In the genomic region with DNA sequence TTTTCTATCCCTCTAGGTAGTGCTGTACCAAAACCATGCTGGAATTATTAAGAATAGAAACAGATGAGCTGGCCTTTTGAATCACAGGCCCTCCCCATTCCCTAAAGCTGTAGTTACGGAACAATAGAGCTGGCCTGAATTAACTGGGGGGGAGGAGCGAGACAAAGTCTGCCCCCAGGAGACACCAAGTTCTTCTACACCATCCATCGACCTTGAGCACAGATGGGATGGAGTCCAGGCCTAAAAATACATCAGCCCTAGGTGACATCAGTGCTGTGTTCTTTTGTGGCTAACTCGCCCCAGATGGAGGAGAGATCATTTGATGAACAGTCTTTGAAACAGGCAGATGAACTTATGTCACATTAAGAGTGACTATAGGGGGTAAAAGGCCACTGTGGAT, we compare ENCODE assay signal across 23 cellular contexts. TPM values are rescaled to one million over a fixed set of nuclear protein-coding genes. Genes with fewer than 3 reads are reported as not detected.
"Had no signal": no experiment of that assay in that cellular context is flagged by ENCODE, and none has a peak within 500 bp of the region (broad histone marks: within the 10 kb centered on the region; RNA-seq: fewer than 3 reads in every experiment).

No MANE protein-coding gene starts in this region.

- ATAC-seq: activated CD4-positive, CD25-positive, alpha-beta regulatory T cell treated with anti-CD3 and anti-CD28 coated beads, Interleukin-2, amount 50 U/mL, for 24 hours; activated T-cell treated with anti-CD3 and anti-CD28 coated beads, Interleukin-2, amount 50 U/mL, for 72 hours; left lobe of liver; natural killer cell had no signal

- H3K36me3 Mint-ChIP-seq: activated naive CD4-positive, alpha-beta T cell treated with anti-CD3 and anti-CD28 coated beads, Interleukin-2, amount 10 ng/mL, durations not matched to agents 7 days and 5 days; brain; mesothelial cell of epicardium; natural killer cell had no signal

- H3K4me3 Mint-ChIP-seq: activated CD4-positive, alpha-beta memory T cell treated with anti-CD3 and anti-CD28 coated beads, Interleukin-2, amount 10 ng/mL, durations not matched to agents 7 days and 5 days; activated CD4-positive, alpha-beta T cell treated with anti-CD3 and anti-CD28 coated beads, Interleukin-2, amount 10 ng/mL, durations not matched to agents 24 days and 14 days; activated naive CD4-positive, alpha-beta T cell treated with anti-CD3 and anti-CD28 coated beads, Interleukin-2, amount 10 ng/mL, durations not matched to agents 7 days and 5 days; activated T-cell treated with anti-CD3 and anti-CD28 coated beads, Interleukin-2, amount 50 U/mL, for 72 hours; brain; dendritic cell treated with granulocyte-macrophage colony-stimulating factor and Interleukin-4, amounts not matched to agents 40 ng/mL and 50 ng/mL, for 4 days; mesothelial cell of epicardium; natural killer cell; stimulated activated naive CD8-positive, alpha-beta T cell treated with anti-CD3 and anti-CD28 coated beads, Interleukin-15, Interleukin-2, amounts not matched to agents 100 ng/mL and 50 ng/mL, for 24 hours had no signal

- H3K27ac ChIP-seq: skin epidermis, tibial artery had no signal

- H3K36me3 ChIP-seq: tibial artery had no signal

- H3K4me1 Mint-ChIP-seq: activated CD4-positive, alpha-beta memory T cell treated with anti-CD3 and anti-CD28 coated beads, Interleukin-2, amount 10 ng/mL, durations not matched to agents 7 days and 5 days; activated naive CD4-positive, alpha-beta T cell treated with anti-CD3 and anti-CD28 coated beads, Interleukin-2, amount 10 ng/mL, durations not matched to agents 7 days and 5 days; brain; mesothelial cell of epicardium had no signal

- H3K27ac Mint-ChIP-seq: activated CD4-positive, alpha-beta memory T cell treated with anti-CD3 and anti-CD28 coated beads, Interleukin-2, amount 10 ng/mL, durations not matched to agents 7 days and 5 days; activated CD4-positive, alpha-beta T cell treated with anti-CD3 and anti-CD28 coated beads, Interleukin-2, amount 10 ng/mL, durations not matched to agents 24 days and 14 days; activated naive CD4-positive, alpha-beta T cell treated with anti-CD3 and anti-CD28 coated beads, Interleukin-2, amount 10 ng/mL, durations not matched to agents 7 days and 5 days; activated T-cell treated with anti-CD3 and anti-CD28 coated beads, Interleukin-2, amount 50 U/mL, for 72 hours; brain; dendritic cell treated with granulocyte-macrophage colony-stimulating factor and Interleukin-4, amounts not matched to agents 40 ng/mL and 50 ng/mL, for 4 days; mesothelial cell of epicardium; natural killer cell; stimulated activated naive CD8-positive, alpha-beta T cell treated with anti-CD3 and anti-CD28 coated beads, Interleukin-15, Interleukin-2, amounts not matched to agents 100 ng/mL and 50 ng/mL, for 24 hours had no signal

- H3K4me3 ChIP-seq: skin epidermis, tibial artery had no signal

- H3K9me3 Mint-ChIP-seq: activated CD4-positive, alpha-beta memory T cell treated with anti-CD3 and anti-CD28 coated beads, Interleukin-2, amount 10 ng/mL, durations not matched to agents 7 days and 5 days; activated CD4-positive, alpha-beta T cell treated with anti-CD3 and anti-CD28 coated beads, Interleukin-2, amount 10 ng/mL, durations not matched to agents 24 days and 14 days; activated naive CD4-positive, alpha-beta T cell treated with anti-CD3 and anti-CD28 coated beads, Interleukin-2, amount 10 ng/mL, durations not matched to agents 7 days and 5 days; brain; dendritic cell treated with granulocyte-macrophage colony-stimulating factor and Interleukin-4, amounts not matched to agents 40 ng/mL and 50 ng/mL, for 4 days; mesothelial cell of epicardium; natural killer cell; stimulated activated naive CD8-positive, alpha-beta T cell treated with anti-CD3 and anti-CD28 coated beads, Interleukin-15, Interleukin-2, amounts not matched to agents 100 ng/mL and 50 ng/mL, for 24 hours had no signal

- DNase-seq: activated CD4-positive, alpha-beta memory T cell treated with anti-CD3 and anti-CD28 coated beads, Interleukin-2, amount 10 ng/mL, durations not matched to agents 7 days and 5 days; activated CD4-positive, alpha-beta T cell treated with anti-CD3 and anti-CD28 coated beads, Interleukin-2, amount 10 ng/mL, durations not matched to agents 24 days and 14 days; activated effector memory CD4-positive, alpha-beta T cell treated with Interleukin-2 at 50 U/mL for 16 hours; activated naive CD4-positive, alpha-beta T cell treated with anti-CD3 and anti-CD28 coated beads, Interleukin-2, amount 10 ng/mL, durations not matched to agents 7 days and 5 days; activated T-cell treated with anti-CD3 and anti-CD28 coated beads, Interleukin-2, amount 50 U/mL, for 72 hours; caudate nucleus; effector CD4-positive, alpha-beta T cell; kidney; mammary epithelial cell; natural killer cell; stimulated activated CD4-positive, alpha-beta T cell treated with anti-CD3 and anti-CD28 coated beads, Interleukin-1b, Interleukin-23, amount 100 ng/mL, for 48 hours; substantia nigra; SW 1271; tibial artery had no signal

- H3K4me1 ChIP-seq: tibial artery had no signal

- H3K27me3 ChIP-seq: tibial artery had no signal

- H3K27me3 Mint-ChIP-seq: activated CD4-positive, alpha-beta memory T cell treated with anti-CD3 and anti-CD28 coated beads, Interleukin-2, amount 10 ng/mL, durations not matched to agents 7 days and 5 days; activated naive CD4-positive, alpha-beta T cell treated with anti-CD3 and anti-CD28 coated beads, Interleukin-2, amount 10 ng/mL, durations not matched to agents 7 days and 5 days; brain; dendritic cell treated with granulocyte-macrophage colony-stimulating factor and Interleukin-4, amounts not matched to agents 40 ng/mL and 50 ng/mL, for 4 days; stimulated activated naive CD8-positive, alpha-beta T cell treated with anti-CD3 and anti-CD28 coated beads, Interleukin-15, Interleukin-2, amounts not matched to agents 100 ng/mL and 50 ng/mL, for 24 hours had no signal

- H3K9me3 ChIP-seq: tibial artery had no signal

RNA-seq across cellular contexts. Expression of gene LHFPL1, which starts 49.6 kb away (rescaled TPM):
- total RNA-seq: epithelial cell of proximal tubule, kidney, left lobe of liver, mammary epithelial cell, osteoblast had no signal
- polyA plus RNA-seq: mammary epithelial cell had no signal
